In genomic region chr15:93438310-93438709, GRCh38 we compare ENCODE assay signal across 28 cellular contexts.
"Had no signal": no experiment of that assay in that cellular context is flagged by ENCODE, and none has a peak within 500 bp of the region (broad histone marks: within the 10 kb centered on the region; RNA-seq: fewer than 3 reads in every experiment).

No MANE protein-coding gene starts in this region.

- H3K4me1 Mint-ChIP-seq: immature natural killer cell; naive thymus-derived CD8-positive, alpha-beta T cell; nephron; neural crest cell; stimulated activated memory B cell treated with anti-CD40 and anti-IgM and Interleukin-4, amounts not matched to agents 10 μg/mL and 1 μg/mL and 100 μg/mL, for 72 hours; stimulated activated naive CD8-positive, alpha-beta T cell treated with anti-CD3 and anti-CD28 coated beads, Interleukin-15, amount 100 ng/mL, for 72 hours had no signal

- H3K27me3 ChIP-seq: pancreas, sigmoid colon, vagina had no signal

- H3K4me1 ChIP-seq: left ventricle myocardium inferior, pancreas, prostate gland, sigmoid colon, spleen, tibial nerve, vagina had no signal

- H3K27ac ChIP-seq: left ventricle myocardium inferior, pancreas, prostate gland, sigmoid colon, spleen, tibial nerve, vagina had no signal

- H3K9me3 Mint-ChIP-seq: immature natural killer cell; stimulated activated naive CD8-positive, alpha-beta T cell treated with anti-CD3 and anti-CD28 coated beads, Interleukin-15, amount 100 ng/mL, for 72 hours had no signal

- H3K27ac Mint-ChIP-seq: immature natural killer cell; naive thymus-derived CD8-positive, alpha-beta T cell; nephron; stimulated activated memory B cell treated with anti-CD40 and anti-IgM and Interleukin-4, amounts not matched to agents 10 μg/mL and 1 μg/mL and 100 μg/mL, for 72 hours; stimulated activated naive CD8-positive, alpha-beta T cell treated with anti-CD3 and anti-CD28 coated beads, Interleukin-15, amount 100 ng/mL, for 72 hours; type B pancreatic cell had no signal

- H3K36me3 Mint-ChIP-seq: immature natural killer cell; naive thymus-derived CD8-positive, alpha-beta T cell; stimulated activated memory B cell treated with anti-CD40 and anti-IgM and Interleukin-4, amounts not matched to agents 10 μg/mL and 1 μg/mL and 100 μg/mL, for 72 hours; type B pancreatic cell had no signal

- H3K4me3 Mint-ChIP-seq: immature natural killer cell; naive thymus-derived CD8-positive, alpha-beta T cell; nephron; neural crest cell; stimulated activated memory B cell treated with anti-CD40 and anti-IgM and Interleukin-4, amounts not matched to agents 10 μg/mL and 1 μg/mL and 100 μg/mL, for 72 hours; stimulated activated naive CD8-positive, alpha-beta T cell treated with anti-CD3 and anti-CD28 coated beads, Interleukin-15, amount 100 ng/mL, for 72 hours; type B pancreatic cell had no signal

- H3K9me3 ChIP-seq: left ventricle myocardium inferior, mucosa of descending colon, pancreas, prostate gland, sigmoid colon, spleen, tibial nerve, vagina had no signal

- H3K4me3 ChIP-seq: left ventricle myocardium inferior, lung, mucosa of descending colon, pancreas, prostate gland, sigmoid colon, spleen, tibial nerve, vagina had no signal

- H3K36me3 ChIP-seq: left ventricle myocardium inferior, pancreas, prostate gland, sigmoid colon, spleen, tibial nerve, vagina had no signal

- ATAC-seq: left colon; mucosa of descending colon; naive thymus-derived CD8-positive, alpha-beta T cell; pancreas; right cardiac atrium; stimulated activated memory B cell treated with anti-CD40 and anti-IgM and Interleukin-4, amounts not matched to agents 10 μg/mL and 1 μg/mL and 100 μg/mL, for 72 hours; stimulated activated naive CD8-positive, alpha-beta T cell treated with anti-CD3 and anti-CD28 coated beads, Interleukin-15, amount 100 ng/mL, for 72 hours had no signal

- DNase-seq: hypothalamus; immature natural killer cell; kidney; left colon; left ventricle myocardium inferior; midbrain; mucosa of descending colon; naive thymus-derived CD8-positive, alpha-beta T cell; nucleus accumbens; pancreas; posterior cingulate gyrus; retina; right cardiac atrium; sigmoid colon; small intestine; spleen; stimulated activated CD4-positive, alpha-beta T cell treated with anti-CD3 and anti-CD28 coated beads, Interleukin-4, amount 100 ng/mL, for 24 hours; stimulated activated naive CD4-positive, alpha-beta T cell treated with Interleukin-2 at 50 U/mL for 16 hours; stimulated activated naive CD8-positive, alpha-beta T cell treated with anti-CD3 and anti-CD28 coated beads, Interleukin-15, amount 100 ng/mL, for 72 hours; substantia nigra had no signal

- H3K27me3 Mint-ChIP-seq: stimulated activated memory B cell treated with anti-CD40 and anti-IgM and Interleukin-4, amounts not matched to agents 10 μg/mL and 1 μg/mL and 100 μg/mL, for 72 hours had no signal
